ENCODE assay signal across 1 cellular context in genomic region chr1:10399487-10399917, GRCh38.
TF ChIP-seq lines count a peak whose summit lies in the region.

No MANE protein-coding gene starts in this region.

TF ChIP-seq in HepG2, 621 proteins besides CTCF, POLR2A, EP300 and RAD21:
- no peak for TF ChIP-seq HNF1B (CRISPR knock-in tag; IDR thresholded peaks at IDR 0.05)
- TF ChIP-seq RNF2 (conservative IDR thresholded peaks at IDR 0.05; ENCODE audit: low read depth) = peak; percentile 66; the same call in 1 of the 2 replicates
- peak; percentile 5 for TF ChIP-seq SRSF1 (optimal IDR thresholded peaks at IDR 0.05; ENCODE audit: low read depth, low read length)
- TF ChIP-seq ZNF589 (CRISPR knock-in tag; conservative IDR thresholded peaks at IDR 0.05) = peak; percentile 72
- TF ChIP-seq ZNF362 (CRISPR knock-in tag; IDR thresholded peaks at IDR 0.05; ENCODE audit: borderline replicate concordance) = 0 out of 2 replicates have a peak, but pooled peaks have one; percentile 6
- 0 out of 2 replicates have a peak, but pooled peaks have one; percentile 20 for TF ChIP-seq ZSCAN30 (CRISPR knock-in tag; IDR thresholded peaks at IDR 0.05)
- no peak for TF ChIP-seq ZNF678 (CRISPR knock-in tag; IDR thresholded peaks at IDR 0.05)
- no peak for TF ChIP-seq ZNF879 (CRISPR knock-in tag; IDR thresholded peaks at IDR 0.05)
- TF ChIP-seq CBFB (CRISPR knock-in tag; IDR thresholded peaks at IDR 0.05) = 0 out of 2 replicates have a peak, but pooled peaks have one; percentile 5
- 0 out of 2 replicates have a peak, but pooled peaks have one; percentile 23 for TF ChIP-seq CSRNP2 (CRISPR knock-in tag; conservative IDR thresholded peaks at IDR 0.05; ENCODE audit: low read depth)
- peak; percentile 19 for TF ChIP-seq AGO2 (optimal IDR thresholded peaks at IDR 0.05; ENCODE audit: low read depth, low read length)
- TF ChIP-seq ZNF672 (CRISPR knock-in tag; IDR thresholded peaks at IDR 0.05) = 0 out of 2 replicates have a peak, but pooled peaks have one; percentile 35
- TF ChIP-seq ZNF563 (CRISPR knock-in tag; IDR thresholded peaks at IDR 0.05) = peak; percentile 11; the same call in 1 of the 2 replicates
- TF ChIP-seq ZSCAN31 (CRISPR knock-in tag; IDR thresholded peaks at IDR 0.05; ENCODE audit: low read depth) = 0 out of 2 replicates have a peak, but pooled peaks have one; percentile 20
- TF ChIP-seq TIGD3 (CRISPR knock-in tag; IDR thresholded peaks at IDR 0.05; ENCODE audit: borderline replicate concordance) = no peak
- peak; percentile 10; the same call in 1 of the 2 replicates for TF ChIP-seq HOXA9 (CRISPR knock-in tag; IDR thresholded peaks at IDR 0.05; ENCODE audit: borderline replicate concordance)
- 0 out of 2 replicates have a peak, but pooled peaks have one; percentile 12 for TF ChIP-seq SP140L (CRISPR knock-in tag; IDR thresholded peaks at IDR 0.05; ENCODE audit: borderline replicate concordance)
- no peak for TF ChIP-seq FOXP4 (CRISPR knock-in tag; IDR thresholded peaks at IDR 0.05)
